Comparison of ENCODE assay signal across 1 cellular context in genomic region chr7:65840446-65840845, GRCh38.
TF ChIP-seq lines count a peak whose summit lies in the region.

No MANE protein-coding gene starts in this region.

TF ChIP-seq in GM12878, 131 proteins besides CTCF, POLR2A, EP300 and RAD21 (continued from another document and continues in another):
- TF ChIP-seq ZBTB33 (IDR thresholded peaks at IDR 0.05) = no peak
- TF ChIP-seq ZNF217 (IDR thresholded peaks at IDR 0.05) = no peak
- no peak for TF ChIP-seq SRF (IDR thresholded peaks at IDR 0.05; ENCODE audit: low read depth in 2 of 2, low read length in 2 of 2)
- TF ChIP-seq TBL1XR1 (IDR thresholded peaks at IDR 0.05; ENCODE audit: low read depth, low read length) = no peak
- no peak for TF ChIP-seq GATAD2B (conservative IDR thresholded peaks at IDR 0.05; ENCODE audit: low read depth)
- peak; percentile 93 for TF ChIP-seq SMC3 (IDR thresholded peaks at IDR 0.05; ENCODE audit: borderline replicate concordance, low read length)
- no peak for TF ChIP-seq SMAD1 (IDR thresholded peaks at IDR 0.05; ENCODE audit: low read depth, partially characterized antibody)
- TF ChIP-seq CBX5 (IDR thresholded peaks at IDR 0.05; ENCODE audit: low read depth) = no peak
- TF ChIP-seq NFXL1 (IDR thresholded peaks at IDR 0.05; ENCODE audit: borderline replicate concordance) = no peak
- TF ChIP-seq KDM1A (IDR thresholded peaks at IDR 0.05; ENCODE audit: borderline replicate concordance) = no peak
- no peak for TF ChIP-seq MYC (IDR thresholded peaks at IDR 0.05; ENCODE audit: insufficient read depth, insufficient read length, insufficient replicate concordance, low read length, severe bottlenecking)
- no peak for TF ChIP-seq BMI1 (IDR thresholded peaks at IDR 0.05; ENCODE audit: borderline replicate concordance)
- no peak for TF ChIP-seq BCL3 (IDR thresholded peaks at IDR 0.05; ENCODE audit: borderline replicate concordance, insufficient read depth, low read depth, low read length, poor library complexity, severe bottlenecking)
- TF ChIP-seq LARP7 (IDR thresholded peaks at IDR 0.05) = no peak
- TF ChIP-seq EZH2 (IDR thresholded peaks at IDR 0.05; ENCODE audit: borderline replicate concordance, control insufficient read depth, low read depth, low read length) = no peak
- peak; percentile 78; the same call in 1 of the 2 replicates for TF ChIP-seq HDGF (IDR thresholded peaks at IDR 0.05)
- no peak for TF ChIP-seq MYB (IDR thresholded peaks at IDR 0.05; ENCODE audit: borderline replicate concordance, low read depth, low read length)
- TF ChIP-seq POU2F2 (IDR thresholded peaks at IDR 0.05; ENCODE audit: borderline replicate concordance, low read depth, low read length) = 0 out of 3 replicates have a peak, but pooled peaks have one; percentile 41
- TF ChIP-seq RUNX3 (IDR thresholded peaks at IDR 0.05; ENCODE audit: low read length) = peak; percentile 29; the same call in 1 of the 2 replicates
- no peak for TF ChIP-seq BACH1 (IDR thresholded peaks at IDR 0.05; ENCODE audit: borderline replicate concordance)
- no peak for TF ChIP-seq ZSCAN29 (IDR thresholded peaks at IDR 0.05)
- TF ChIP-seq SIN3A (IDR thresholded peaks at IDR 0.05; ENCODE audit: low read depth, low read length) = no peak
- no peak for TF ChIP-seq MLLT1 (IDR thresholded peaks at IDR 0.05)
- TF ChIP-seq KLF5 (IDR thresholded peaks at IDR 0.05; ENCODE audit: partially characterized antibody) = no peak
- TF ChIP-seq CUX1 (IDR thresholded peaks at IDR 0.05; ENCODE audit: insufficient replicate concordance, low read depth, low read length) = no peak
- no peak for TF ChIP-seq STAT1 (conservative IDR thresholded peaks at IDR 0.05)
- no peak for TF ChIP-seq SKIL (IDR thresholded peaks at IDR 0.05; ENCODE audit: low read depth, poor library complexity, severe bottlenecking)
- no peak for TF ChIP-seq SMAD5 (IDR thresholded peaks at IDR 0.05; ENCODE audit: low read depth)
- TF ChIP-seq ATF2 (IDR thresholded peaks at IDR 0.05; ENCODE audit: low read length) = no peak
- no peak for TF ChIP-seq SMARCA5 (IDR thresholded peaks at IDR 0.05)
- no peak for TF ChIP-seq MEF2B (IDR thresholded peaks at IDR 0.05; ENCODE audit: partially characterized antibody, poor library complexity, severe bottlenecking)
- TF ChIP-seq YY1 (IDR thresholded peaks at IDR 0.05; ENCODE audit: low read depth, low read length) = peak; percentile 57; the same call in 1 of the 2 replicates
- TF ChIP-seq CHD1 (IDR thresholded peaks at IDR 0.05; ENCODE audit: low read depth, low read length) = no peak
- no peak for TF ChIP-seq PRDM15 (CRISPR knock-in tag; IDR thresholded peaks at IDR 0.05)
- TF ChIP-seq JUND (IDR thresholded peaks at IDR 0.05; ENCODE audit: low read depth, low read length) = no peak
- no peak for TF ChIP-seq RAD51 (IDR thresholded peaks at IDR 0.05)
- TF ChIP-seq NKRF (conservative IDR thresholded peaks at IDR 0.05) = no peak
- no peak for TF ChIP-seq BHLHE40 (IDR thresholded peaks at IDR 0.05; ENCODE audit: borderline replicate concordance in 1 of 2, low read depth in 2 of 2, low read length in 1 of 2)
